In genomic region chr15:54792526-54792925, GRCh38 we compare ENCODE assay signal across 8 cellular contexts.
"Had no signal": no experiment of that assay in that cellular context is flagged by ENCODE, and none has a peak within 500 bp of the region (broad histone marks: within the 10 kb centered on the region; RNA-seq: fewer than 3 reads in every experiment).

No MANE protein-coding gene starts in this region.

- H3K36me3 Mint-ChIP-seq: IgD-negative memory B cell had no signal

- ATAC-seq: GM23338, HCT116, HepG2 had no signal

- H3K27me3 Mint-ChIP-seq: IgD-negative memory B cell had no signal

- H3K9me3 ChIP-seq: HAP-1 had no signal

- H3K4me3 ChIP-seq: GM23338, HAP-1 had no signal

- DNase-seq: H7, HFFc6 had no signal

- H3K27ac Mint-ChIP-seq: GM23338, HFFc6, IgD-negative memory B cell had no signal

- H3K4me1 ChIP-seq: HAP-1 had no signal

- H3K4me1 Mint-ChIP-seq: GM23338, IgD-negative memory B cell had no signal

- H2AFZ ChIP-seq: GM23338 had no signal

- H3K27ac ChIP-seq: HL-60 had no signal

- H3K36me3 ChIP-seq: HAP-1 had no signal

- H3K4me2 ChIP-seq: GM23338 had no signal

- H3K4me3 Mint-ChIP-seq: GM23338, HFFc6, IgD-negative memory B cell had no signal
